6 cellular contexts compared by ENCODE assay signal in the genomic region with DNA sequence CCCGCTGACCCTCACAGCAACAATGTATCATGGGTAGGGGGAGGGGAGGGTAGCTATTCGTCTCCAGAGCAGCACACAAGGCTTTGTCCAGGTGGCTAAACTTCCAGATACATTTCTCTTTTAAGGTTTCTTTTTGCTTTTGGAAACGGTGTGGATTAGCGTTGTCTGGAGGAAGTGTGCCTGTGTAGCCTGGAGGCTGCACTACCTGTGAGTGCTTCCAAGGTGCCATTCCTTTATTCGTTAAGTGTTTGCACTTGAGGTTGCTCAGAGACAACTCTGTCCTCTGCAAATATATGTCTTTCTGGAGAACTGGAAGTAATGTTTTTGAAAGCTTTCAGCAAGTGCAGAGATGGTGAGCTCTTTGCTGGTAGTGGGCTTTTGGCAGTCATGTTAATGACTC. TPM values are rescaled to one million over a fixed set of nuclear protein-coding genes. Genes with fewer than 3 reads are reported as not detected.
"Had no signal": no experiment of that assay in that cellular context is flagged by ENCODE, and none has a peak within 500 bp of the region (broad histone marks: within the 10 kb centered on the region; RNA-seq: fewer than 3 reads in every experiment).

No MANE protein-coding gene starts in this region.

RNA-seq across cellular contexts. Expression of a gene that starts 53.1 kb away (rescaled TPM):
- total RNA-seq: HepG2, HT-29, HT1080, IMR-90, K562 had no signal
- polyA plus RNA-seq: HepG2, IgD-negative memory B cell, IMR-90, K562 had no signal
